1 cellular context compared by ENCODE assay signal in the genomic region with DNA sequence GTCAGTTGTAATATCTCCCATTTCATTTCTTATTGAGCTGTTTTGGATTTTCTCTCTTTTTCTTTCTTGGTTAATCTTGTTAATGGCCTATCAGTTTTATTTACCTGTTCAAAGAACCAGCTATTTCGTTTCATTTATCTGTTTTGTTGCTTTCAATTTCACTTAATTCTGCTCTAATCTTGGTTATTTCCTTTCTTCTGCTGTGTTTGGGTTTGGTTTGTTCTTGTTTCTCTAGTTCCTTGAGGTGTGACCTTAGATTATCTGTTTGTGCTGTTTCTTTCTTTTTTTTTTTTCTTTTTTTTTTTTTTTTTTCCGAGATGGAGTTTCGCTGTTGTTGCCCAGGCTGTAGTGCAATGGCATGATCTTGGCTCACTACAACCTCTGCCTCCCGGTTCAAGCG.
TF ChIP-seq lines count a peak whose summit lies in the region.

No MANE protein-coding gene starts in this region.

TF ChIP-seq in K562, 482 proteins besides CTCF, POLR2A, EP300 and RAD21 (continued from another document):
- TF ChIP-seq ZNF407 (IDR thresholded peaks at IDR 0.05; ENCODE audit: low read depth) = peak; percentile 36; the same call in 1 of the 2 replicates
- TF ChIP-seq ZC3H8 (IDR thresholded peaks at IDR 0.05) = peak; percentile 31; the same call in 1 of the 2 replicates
- 0 out of 4 replicates have a peak, but pooled peaks of 1 of the 2 experiments have one; percentile 12 for TF ChIP-seq TRIM24 (IDR thresholded peaks at IDR 0.05)
- peak; percentile 87 for TF ChIP-seq NCOA4 (IDR thresholded peaks at IDR 0.05; ENCODE audit: partially characterized antibody)
- TF ChIP-seq FOXK2 (conservative IDR thresholded peaks at IDR 0.05 in 1 of 2, IDR thresholded peaks at IDR 0.05 in 1 of 2; ENCODE audit: low read depth in 2 of 2) = 0 out of 4 replicates have a peak, but pooled peaks of 1 of the 2 experiments have one; percentile 7
- 0 out of 2 replicates have a peak, but pooled peaks have one; percentile 2 for TF ChIP-seq TSC22D4 (tag; IDR thresholded peaks at IDR 0.05)
- TF ChIP-seq ELF4 (CRISPR knock-in tag; IDR thresholded peaks at IDR 0.05) = peak; percentile 68; the same call in 1 of the 2 replicates
- TF ChIP-seq ARID2 (IDR thresholded peaks at IDR 0.05) = peak; percentile 71; the same call in 1 of the 2 replicates
- 0 out of 2 replicates have a peak, but pooled peaks have one; percentile 21 for TF ChIP-seq CXXC5 (CRISPR knock-in tag; IDR thresholded peaks at IDR 0.05)
- TF ChIP-seq MAZ (CRISPR knock-in tag; conservative IDR thresholded peaks at IDR 0.05 in 1 of 2, IDR thresholded peaks at IDR 0.05 in 1 of 2) = 0 out of 4 replicates have a peak, but pooled peaks of 1 of the 2 experiments have one; percentile 47
- TF ChIP-seq YBX1 (IDR thresholded peaks at IDR 0.05) = peak; percentile 41; the same call in 1 of the 2 replicates
